ENCODE assay signal across 31 cellular contexts in genomic region chr13:113077953-113078894, GRCh38. TPM values are rescaled to one million over a fixed set of nuclear protein-coding genes. Genes with fewer than 3 reads are reported as not detected.
DNase-seq lines count a peak whose midpoint lies in the region; ATAC-seq and TF ChIP-seq lines count a peak whose summit lies in the region.
"Had no signal": no experiment of that assay in that cellular context is flagged by ENCODE, and none has a peak within 500 bp of the region (broad histone marks: within the 10 kb centered on the region; RNA-seq: fewer than 3 reads in every experiment).

No MANE protein-coding gene starts in this region.

- 93 to 94% methylated on average over 40 to 41 of the region's 41 CpGs for WGBS in aorta, 2 donors
- WGBS in ovary, 3 donors = 91 to 94% (median 91%) methylated on average over 39 to 41 of the region's 41 CpGs

- intact Hi-C loops in Right ventricle myocardium superior (cut with DNase I) (no loop called here), left ventricle myocardium inferior (cut with micrococcal nuclease) (no loop called here), aorta (cut with DNase I) (no loop called here), ovary (cut with DNase I) (no loop called here)

- no peak overlapping the region for H3K4me3 Mint-ChIP-seq in activated T-cell treated with anti-CD3 and anti-CD28 coated beads, Interleukin-2, amount 50 U/mL, for 4 hours
- H3K4me3 Mint-ChIP-seq: activated naive CD4-positive, alpha-beta T cell treated with anti-CD3 and anti-CD28 coated beads for 36 hours; effector memory CD8-positive, alpha-beta T cell; memory B cell; stimulated activated naive B cell treated with anti-CD40 and anti-IgM and Interleukin-4, amounts not matched to agents 10 μg/mL and 1 μg/mL and 100 μg/mL, for 72 hours had no signal

- H3K36me3 ChIP-seq in left ventricle myocardium inferior (peaks cover 72% of the 10 kb centered on the region), aorta (ENCODE audit: control insufficient read depth in 1 of 2, insufficient read depth in 2 of 2, low read length in 1 of 2) (no peaks in the 10 kb centered on the region), ovary (no peaks in the 10 kb centered on the region)
- H3K36me3 ChIP-seq: brain microvascular endothelial cell, colonic mucosa, neural progenitor cell had no signal

- no peak overlapping the region for H3K27ac ChIP-seq in left ventricle myocardium inferior (replicated peaks)
- H3K27ac ChIP-seq in layer of hippocampus (ENCODE audit: low read depth, low read length) = peak overlapping the region; percentile 79
- no peak overlapping the region for H3K27ac ChIP-seq in aorta (ENCODE audit: low read depth in 1 of 2, low read length in 2 of 2)
- H3K27ac ChIP-seq in ovary = no peak overlapping the region
- H3K27ac ChIP-seq: A549, adrenal gland, brain microvascular endothelial cell, colonic mucosa, KMS-11, neural progenitor cell, right lobe of liver, vagina had no signal

- H3K27me3 Mint-ChIP-seq in activated T-cell treated with anti-CD3 and anti-CD28 coated beads, Interleukin-2, amount 50 U/mL, for 4 hours (ENCODE audit: low read depth) = no peaks in the 10 kb centered on the region
- H3K27me3 Mint-ChIP-seq: effector memory CD8-positive, alpha-beta T cell; stimulated activated naive B cell treated with anti-CD40 and anti-IgM and Interleukin-4, amounts not matched to agents 10 μg/mL and 1 μg/mL and 100 μg/mL, for 72 hours had no signal

- no peaks in the 10 kb centered on the region for H3K4me1 Mint-ChIP-seq in activated T-cell treated with anti-CD3 and anti-CD28 coated beads, Interleukin-2, amount 50 U/mL, for 4 hours (ENCODE audit: low read depth)
- H3K4me1 Mint-ChIP-seq: memory B cell; neural progenitor cell; stimulated activated naive B cell treated with anti-CD40 and anti-IgM and Interleukin-4, amounts not matched to agents 10 μg/mL and 1 μg/mL and 100 μg/mL, for 72 hours had no signal

- no peak for TF ChIP-seq CTCF in left ventricle myocardium inferior (IDR thresholded peaks at IDR 0.05; ENCODE audit: borderline replicate concordance)
- TF ChIP-seq CTCF in ovary (IDR thresholded peaks at IDR 0.05) = no peak

- H3K36me3 Mint-ChIP-seq in activated T-cell treated with anti-CD3 and anti-CD28 coated beads, Interleukin-2, amount 50 U/mL, for 4 hours (ENCODE audit: insufficient read depth) = peaks cover 9% of the 10 kb centered on the region

- ATAC-seq in Right ventricle myocardium superior (ENCODE audit: poor library complexity) (no peak), aorta (ENCODE audit: low FRiP score) (no peak)
- no peak for ATAC-seq in activated T-cell treated with anti-CD3 and anti-CD28 coated beads, Interleukin-2, amount 50 U/mL, for 4 hours
- ATAC-seq: A549; effector memory CD8-positive, alpha-beta T cell; HCT116; right lobe of liver; stimulated activated naive B cell treated with anti-CD40 and anti-IgM and Interleukin-4, amounts not matched to agents 10 μg/mL and 1 μg/mL and 100 μg/mL, for 72 hours had no signal

- no peak for TF ChIP-seq POLR2A in ovary (IDR thresholded peaks at IDR 0.05)

- H3K9me3 ChIP-seq in left ventricle myocardium inferior (replicated peaks) (no peaks in the 10 kb centered on the region), aorta (ENCODE audit: control insufficient read depth, low read length) (no peaks in the 10 kb centered on the region), ovary (no peaks in the 10 kb centered on the region)
- H3K9me3 ChIP-seq: A549, adrenal gland, colonic mucosa, right lobe of liver, vagina had no signal

- DNase-seq in Right ventricle myocardium superior = peak; percentile 31
- no peak for DNase-seq in left ventricle myocardium inferior
- peak; percentile 62 for DNase-seq in NCI-H524 treated with DMSO at 0.1 percent for 48 hours (lab: John Stamatoyannopoulos, UW)
- DNase-seq in aorta = peak; percentile 37 to 59
- DNase-seq in ovary = no peak
- no peak for DNase-seq in stimulated activated naive CD4-positive, alpha-beta T cell (lab: John Stamatoyannopoulos, UW)
- DNase-seq in activated T-cell treated with anti-CD3 and anti-CD28 coated beads, Interleukin-2, amount 50 U/mL, for 4 hours = no peak
- DNase-seq: activated CD4-positive, alpha-beta T cell treated with anti-CD3 and anti-CD28 coated beads for 48 hours; activated naive CD4-positive, alpha-beta T cell treated with anti-CD3 and anti-CD28 coated beads for 36 hours; activated T-cell treated with anti-CD3 and anti-CD28 coated beads, Interleukin-2, amount 50 U/mL, for 48 hours; adrenal gland; brain microvascular endothelial cell; colonic mucosa; effector memory CD8-positive, alpha-beta T cell; erythroblast; GF-D8; kidney glomerular epithelial cell; MM.1S; NCI-H1417 treated with DMSO at 0.1 percent for 48 hours; NCI-H510A; SHP77; stimulated activated naive B cell treated with anti-CD40 and anti-IgM and Interleukin-4, amounts not matched to agents 10 μg/mL and 1 μg/mL and 100 μg/mL, for 72 hours had no signal

- TF ChIP-seq EP300 in ovary (IDR thresholded peaks at IDR 0.05) = no peak

- H3K4me3 ChIP-seq in left ventricle myocardium inferior = no peak overlapping the region
- no peak overlapping the region for H3K4me3 ChIP-seq in aorta (ENCODE audit: low read length in 2 of 2)
- H3K4me3 ChIP-seq in ovary = no peak overlapping the region
- H3K4me3 ChIP-seq: A549, adrenal gland, colonic mucosa, neural progenitor cell, right lobe of liver, vagina had no signal

- H3K27me3 ChIP-seq in left ventricle myocardium inferior (ENCODE audit: low read depth) = no peaks in the 10 kb centered on the region
- H3K27me3 ChIP-seq in layer of hippocampus (ENCODE audit: control insufficient read depth, insufficient read depth, low read length) = no peaks in the 10 kb centered on the region
- H3K27me3 ChIP-seq in aorta (ENCODE audit: control insufficient read depth in 1 of 2, insufficient read depth in 2 of 2, low read length in 1 of 2) = no peaks in the 10 kb centered on the region
- H3K27me3 ChIP-seq in ovary = no peaks in the 10 kb centered on the region
- H3K27me3 ChIP-seq: adrenal gland, brain microvascular endothelial cell, colonic mucosa, neural progenitor cell, right lobe of liver, vagina had no signal

- H3K4me1 ChIP-seq in left ventricle myocardium inferior (peaks cover 13% of the 10 kb centered on the region), aorta (ENCODE audit: control insufficient read depth in 1 of 2, insufficient read depth in 2 of 2, low read length in 2 of 2) (no peaks in the 10 kb centered on the region), ovary (ENCODE audit: insufficient read depth) (no peaks in the 10 kb centered on the region)
- H3K4me1 ChIP-seq: A549, adrenal gland, colonic mucosa, neural progenitor cell, right lobe of liver, vagina had no signal

- H3K9me3 Mint-ChIP-seq in activated T-cell treated with anti-CD3 and anti-CD28 coated beads, Interleukin-2, amount 50 U/mL, for 4 hours = no peaks in the 10 kb centered on the region
- H3K9me3 Mint-ChIP-seq: activated naive CD4-positive, alpha-beta T cell treated with anti-CD3 and anti-CD28 coated beads for 36 hours; effector memory CD8-positive, alpha-beta T cell; memory B cell; neural progenitor cell; stimulated activated naive B cell treated with anti-CD40 and anti-IgM and Interleukin-4, amounts not matched to agents 10 μg/mL and 1 μg/mL and 100 μg/mL, for 72 hours had no signal

RNA-seq across cellular contexts. Expression of gene F7, which starts 27.4 kb away (rescaled TPM):
- total RNA-seq in Right ventricle myocardium superior (0.08 TPM), left ventricle myocardium inferior (not detected), aorta (under 1 TPM in 1 of 2 donors, not detected in 1; 0.69 TPM), ovary (1 to 10 TPM in 2 of 7 donors, under 1 TPM in 3, not detected in 2; 0.11 to 2.1 (median 0.43) TPM)
- polyA plus RNA-seq in aorta (under 1 TPM in 1 of 2 donors, not detected in 1; 0.08 TPM), ovary (under 1 TPM; 0.17 to 0.22 TPM)
- total RNA-seq in activated T-cell treated with anti-CD3 and anti-CD28 coated beads, Interleukin-2, amount 50 U/mL, for 4 hours = under 1 TPM; 0.14 to 0.42 (median 0.38) TPM
- total RNA-seq: fibroblast of villous mesenchyme, vagina had no signal

RNA-seq across cellular contexts. Expression of gene F10, which starts 44.4 kb away (rescaled TPM):
- total RNA-seq in Right ventricle myocardium superior = 4.5 TPM
- 3.5 TPM for total RNA-seq in left ventricle myocardium inferior
- 10 to 100 TPM in 1 of 2 donors, 1 to 10 TPM in 1; 6.5 to 38.4 TPM for total RNA-seq in aorta
- polyA plus RNA-seq in aorta = 10 to 100 TPM in 1 of 2 donors, 1 to 10 TPM in 1; 9.3 to 18.2 TPM
- 10 to 100 TPM; 13.8 to 40.3 (median 26.5) TPM for total RNA-seq in ovary
- polyA plus RNA-seq in ovary = 10 to 100 TPM; 40.0 to 41.7 TPM
- not detected for total RNA-seq in activated T-cell treated with anti-CD3 and anti-CD28 coated beads, Interleukin-2, amount 50 U/mL, for 4 hours
- total RNA-seq: activated naive CD4-positive, alpha-beta T cell treated with anti-CD3 and anti-CD28 coated beads for 36 hours had no signal

Comparison
In these comparisons a context has a peak if more than half of its experiments do, and no peak if none do; other contexts are left out.
1. DNase-seq: peak in Right ventricle myocardium superior (single experiment), NCI-H524 treated with DMSO at 0.1 percent for 48 hours (single experiment) and aorta (2 of 2); none in left ventricle myocardium inferior (single experiment), ovary (0 of 5), stimulated activated naive CD4-positive, alpha-beta T cell (0 of 6) and activated T-cell treated with anti-CD3 and anti-CD28 coated beads, Interleukin-2, amount 50 U/mL, for 4 hours (single experiment).